In genomic region chr4:96342790-96343455, GRCh38 we compare ENCODE assay signal across 20 cellular contexts.
"Had no signal": no experiment of that assay in that cellular context is flagged by ENCODE, and none has a peak within 500 bp of the region (broad histone marks: within the 10 kb centered on the region; RNA-seq: fewer than 3 reads in every experiment).

No MANE protein-coding gene starts in this region.

- H3K27me3 ChIP-seq: heart right ventricle, upper lobe of right lung had no signal

- ATAC-seq: activated CD8-positive, alpha-beta memory T cell treated with anti-CD3 and anti-CD28 coated beads, Interleukin-2, amount 10 ng/mL, durations not matched to agents 7 days and 5 days; activated CD8-positive, alpha-beta T cell treated with anti-CD3 and anti-CD28 coated beads for 36 hours; heart right ventricle; left cardiac atrium; natural killer cell treated with Interleukin-12 subunit alpha and Interleukin-12 subunit beta and Interleukin-15 and Interleukin-18, amount 100 ng/mL, for 72 hours; right cardiac atrium; stimulated activated naive CD8-positive, alpha-beta T cell treated with anti-CD3 and anti-CD28 coated beads, Interleukin-15, Interleukin-2, amounts not matched to agents 100 U/mL and 50 U/mL, for 24 hours; T-helper 17 cell; upper lobe of right lung had no signal

- H3K4me1 ChIP-seq: heart right ventricle, parathyroid adenoma, upper lobe of right lung had no signal

- H3K27ac ChIP-seq: heart right ventricle, parathyroid adenoma, upper lobe of right lung had no signal

- H3K9ac ChIP-seq: parathyroid adenoma had no signal

- H3K79me2 ChIP-seq: parathyroid adenoma had no signal

- H3K4me3 ChIP-seq: heart right ventricle, upper lobe of right lung had no signal

- H3K36me3 ChIP-seq: heart right ventricle, upper lobe of right lung had no signal

- H3K9me3 ChIP-seq: upper lobe of right lung had no signal

- DNase-seq: activated CD4-positive, alpha-beta T cell treated with anti-CD3 and anti-CD28 coated beads, Interleukin-2, amount 10 ng/mL, durations not matched to agents 7 days and 5 days; activated CD4-positive, CD25-positive, alpha-beta regulatory T cell treated with anti-CD3 and anti-CD28 coated beads, Interleukin-2, amount 50 U/mL, for 72 hours; activated CD8-positive, alpha-beta memory T cell treated with anti-CD3 and anti-CD28 coated beads, Interleukin-2, amount 10 ng/mL, durations not matched to agents 7 days and 5 days; activated CD8-positive, alpha-beta T cell treated with anti-CD3 and anti-CD28 coated beads for 36 hours; activated effector memory CD4-positive, alpha-beta T cell treated with anti-CD3 and anti-CD28 coated beads, Interleukin-2, amount 50 U/mL, for 16 hours; activated naive CD4-positive, alpha-beta T cell treated with anti-CD3 and anti-CD28 coated beads, Interleukin-2, amount 10 ng/mL, durations not matched to agents 7 days and 5 days; activated T-cell treated with anti-CD3 and anti-CD28 coated beads for 4 hours; cortex of kidney; heart right ventricle; islet precursor cell; left cardiac atrium; nucleus accumbens; right cardiac atrium; stimulated activated CD4-positive, alpha-beta T cell treated with anti-CD3 and anti-CD28 coated beads, Interleukin-12 subunit alpha, Interleukin-12 subunit beta, amount 100 ng/mL, for 4 hours; stimulated activated CD4-positive, alpha-beta T cell treated with anti-CD3 and anti-CD28 coated beads, Interleukin-4, amount 100 ng/mL, for 4 hours; stimulated activated naive CD8-positive, alpha-beta T cell treated with anti-CD3 and anti-CD28 coated beads, Interleukin-15, Interleukin-2, amounts not matched to agents 100 U/mL and 50 U/mL, for 24 hours; T-helper 17 cell; upper lobe of right lung had no signal

- H2AFZ ChIP-seq: parathyroid adenoma had no signal
